Comparison of ENCODE assay signal across 8 cellular contexts in genomic region chr1:206469411-206469932, GRCh38. TPM values are rescaled to one million over a fixed set of nuclear protein-coding genes. Genes with fewer than 3 reads are reported as not detected.
A peak's percentile ranks its signal among the peaks of the same experiment; 100 is the strongest.
DNase-seq lines count a peak whose midpoint lies in the region; ATAC-seq and TF ChIP-seq lines count a peak whose summit lies in the region.

No MANE protein-coding gene starts in this region.

- H3K4me1 ChIP-seq in foreskin keratinocyte = peaks cover 12% of the 10 kb centered on the region
- H3K4me1 ChIP-seq in suprapubic skin = peaks cover 46% of the 10 kb centered on the region

- 45% methylated on average over 2 of the region's 2 CpGs for WGBS in suprapubic skin

- H3K4me3 ChIP-seq in suprapubic skin = peak overlapping the region; percentile 58

- TF ChIP-seq POLR2A in suprapubic skin (IDR thresholded peaks at IDR 0.05) = no peak

- no peaks in the 10 kb centered on the region for H3K27me3 Mint-ChIP-seq in activated CD8-positive, alpha-beta memory T cell treated with anti-CD3 and anti-CD28 coated beads, Interleukin-2, amount 10 ng/mL, durations not matched to agents 7 days and 5 days
- no peaks in the 10 kb centered on the region for H3K27me3 Mint-ChIP-seq in activated CD4-positive, alpha-beta T cell treated with anti-CD3 and anti-CD28 coated beads, Interleukin-2, amount 10 ng/mL, durations not matched to agents 7 days and 5 days

- peak overlapping the region; percentile 91 for H3K4me3 Mint-ChIP-seq in activated CD8-positive, alpha-beta memory T cell treated with anti-CD3 and anti-CD28 coated beads, Interleukin-2, amount 10 ng/mL, durations not matched to agents 7 days and 5 days
- peak overlapping the region; percentile 78 for H3K4me3 Mint-ChIP-seq in activated CD4-positive, alpha-beta T cell treated with anti-CD3 and anti-CD28 coated beads, Interleukin-2, amount 10 ng/mL, durations not matched to agents 7 days and 5 days

- peak; percentile 58 for DNase-seq in activated CD8-positive, alpha-beta memory T cell treated with anti-CD3 and anti-CD28 coated beads, Interleukin-2, amount 10 ng/mL, durations not matched to agents 7 days and 5 days
- DNase-seq in activated CD8-positive, alpha-beta memory T cell treated with anti-CD3 and anti-CD28 coated beads, Interleukin-2, amount 50 U/mL, for 48 hours = no peak
- DNase-seq in activated CD4-positive, alpha-beta T cell treated with anti-CD3 and anti-CD28 coated beads, Interleukin-2, amount 10 ng/mL, durations not matched to agents 7 days and 5 days = peak; percentile 55
- peak in 1 of 2 donors; percentile 49 for DNase-seq in foreskin keratinocyte
- no peak for DNase-seq in suprapubic skin (ENCODE audit: low spot score in 2 of 2)
- DNase-seq in NCI-H1436 treated with DMSO at 0.1 percent for 48 hours (lab: John Stamatoyannopoulos, UW) = no peak
- no peak for DNase-seq in Kasumi-1 (lab: John Stamatoyannopoulos, UW)

- no peak for TF ChIP-seq CTCF in foreskin keratinocyte (conservative IDR thresholded peaks at IDR 0.05)
- no peak for TF ChIP-seq CTCF in suprapubic skin (IDR thresholded peaks at IDR 0.05)

- H3K27me3 ChIP-seq in foreskin keratinocyte (no peaks in the 10 kb centered on the region), suprapubic skin (no peaks in the 10 kb centered on the region)

- no peaks in the 10 kb centered on the region for H3K9me3 Mint-ChIP-seq in activated CD8-positive, alpha-beta memory T cell treated with anti-CD3 and anti-CD28 coated beads, Interleukin-2, amount 10 ng/mL, durations not matched to agents 7 days and 5 days (ENCODE audit: low read depth)
- H3K9me3 Mint-ChIP-seq in activated CD4-positive, alpha-beta T cell treated with anti-CD3 and anti-CD28 coated beads, Interleukin-2, amount 10 ng/mL, durations not matched to agents 7 days and 5 days = no peaks in the 10 kb centered on the region

- TF ChIP-seq EP300 in suprapubic skin (IDR thresholded peaks at IDR 0.05) = no peak

- POLR2A ChIA-PET in activated CD4-positive, alpha-beta T cell treated with anti-CD3 and anti-CD28 coated beads, Interleukin-2, amount 10 ng/mL, durations not matched to agents 7 days and 5 days (lab: Charles Lee) = interaction anchor here (1.4 kb wide), 1 partner anchor 94 kb away, joined by 4 read pairs; no protein-coding TSS in a partner anchor

- H3K27ac ChIP-seq in foreskin keratinocyte (peak overlapping the region; percentile 64), suprapubic skin (peak overlapping the region; percentile 71)

- H3K36me3 ChIP-seq in suprapubic skin = peaks cover 6% of the 10 kb centered on the region

- H3K9me3 ChIP-seq in suprapubic skin = no peaks in the 10 kb centered on the region

- H3K27ac Mint-ChIP-seq in activated CD8-positive, alpha-beta memory T cell treated with anti-CD3 and anti-CD28 coated beads, Interleukin-2, amount 10 ng/mL, durations not matched to agents 7 days and 5 days = peak overlapping the region; percentile 92
- peak overlapping the region; percentile 72 for H3K27ac Mint-ChIP-seq in activated CD4-positive, alpha-beta T cell treated with anti-CD3 and anti-CD28 coated beads, Interleukin-2, amount 10 ng/mL, durations not matched to agents 7 days and 5 days

- CTCF ChIA-PET in activated CD8-positive, alpha-beta memory T cell treated with anti-CD3 and anti-CD28 coated beads, Interleukin-2, amount 10 ng/mL, durations not matched to agents 7 days and 5 days (lab: Charles Lee) = interaction anchor here (1.0 to 5.2 kb wide), 15 partner anchors 8 to 195 kb away, joined by 3 to 60 read pairs (median 12); partner anchors contain the start of genes EIF2D and RASSF5
- CTCF ChIA-PET in activated CD4-positive, alpha-beta T cell treated with anti-CD3 and anti-CD28 coated beads, Interleukin-2, amount 10 ng/mL, durations not matched to agents 7 days and 5 days (lab: Charles Lee) = interaction anchor here (0.6 to 3.3 kb wide), 15 partner anchors 8 to 687 kb away, joined by 3 to 29 read pairs (median 5); partner anchors contain the start of genes DYRK3 and RASSF5

- peaks cover 87% of the 10 kb centered on the region for H3K4me1 Mint-ChIP-seq in activated CD8-positive, alpha-beta memory T cell treated with anti-CD3 and anti-CD28 coated beads, Interleukin-2, amount 10 ng/mL, durations not matched to agents 7 days and 5 days
- H3K4me1 Mint-ChIP-seq in activated CD4-positive, alpha-beta T cell treated with anti-CD3 and anti-CD28 coated beads, Interleukin-2, amount 10 ng/mL, durations not matched to agents 7 days and 5 days = peaks cover 88% of the 10 kb centered on the region

- H3K36me3 Mint-ChIP-seq in activated CD8-positive, alpha-beta memory T cell treated with anti-CD3 and anti-CD28 coated beads, Interleukin-2, amount 10 ng/mL, durations not matched to agents 7 days and 5 days = peaks cover 19% of the 10 kb centered on the region
- peaks cover 30% of the 10 kb centered on the region for H3K36me3 Mint-ChIP-seq in activated CD4-positive, alpha-beta T cell treated with anti-CD3 and anti-CD28 coated beads, Interleukin-2, amount 10 ng/mL, durations not matched to agents 7 days and 5 days (ENCODE audit: low read depth)

- no peak for ATAC-seq in activated CD8-positive, alpha-beta memory T cell treated with anti-CD3 and anti-CD28 coated beads, Interleukin-2, amount 10 ng/mL, durations not matched to agents 7 days and 5 days
- peak; percentile 58 for ATAC-seq in foreskin keratinocyte
- ATAC-seq in GM19395 (IDR thresholded peaks at IDR 0.05; ENCODE audit: unreplicated experiment) = no peak

RNA-seq across cellular contexts. Expression of gene IKBKE, which starts 0.8 kb away (rescaled TPM):
- total RNA-seq in activated CD8-positive, alpha-beta memory T cell treated with anti-CD3 and anti-CD28 coated beads, Interleukin-2, amount 10 ng/mL, durations not matched to agents 7 days and 5 days = 10 to 100 TPM; 64.8 to 72.7 TPM
- total RNA-seq in activated CD4-positive, alpha-beta T cell treated with anti-CD3 and anti-CD28 coated beads, Interleukin-2, amount 10 ng/mL, durations not matched to agents 7 days and 5 days = 10 to 100 TPM; 72.6 to 85.1 TPM
- 14.2 and 15.1 TPM in 2 replicates for total RNA-seq in foreskin keratinocyte
- polyA plus RNA-seq in foreskin keratinocyte = 10.0 and 10.8 TPM in 2 replicates
- total RNA-seq in suprapubic skin = 10 to 100 TPM in 3 of 4 donors, 1 to 10 TPM in 1; 5.7 to 27.0 (median 17.4) TPM

RNA-seq across cellular contexts. Expression of gene RASSF5, which starts 37.9 kb away (rescaled TPM):
- 100 to 1,000 TPM; 184 to 216 TPM for total RNA-seq in activated CD8-positive, alpha-beta memory T cell treated with anti-CD3 and anti-CD28 coated beads, Interleukin-2, amount 10 ng/mL, durations not matched to agents 7 days and 5 days
- 100 to 1,000 TPM; 185 to 201 TPM for total RNA-seq in activated CD4-positive, alpha-beta T cell treated with anti-CD3 and anti-CD28 coated beads, Interleukin-2, amount 10 ng/mL, durations not matched to agents 7 days and 5 days
- total RNA-seq in foreskin keratinocyte = 2.4 and 2.8 TPM in 2 replicates
- polyA plus RNA-seq in foreskin keratinocyte = 1.4 and 1.8 TPM in 2 replicates
- 10 to 100 TPM; 34.8 to 74.5 (median 64.9) TPM for total RNA-seq in suprapubic skin

Comparison
In these comparisons a context has a peak if more than half of its experiments do, and no peak if none do; other contexts are left out.
1. DNase-seq: peak in activated CD8-positive, alpha-beta memory T cell treated with anti-CD3 and anti-CD28 coated beads, Interleukin-2, amount 10 ng/mL, durations not matched to agents 7 days and 5 days (single experiment) and activated CD4-positive, alpha-beta T cell treated with anti-CD3 and anti-CD28 coated beads, Interleukin-2, amount 10 ng/mL, durations not matched to agents 7 days and 5 days (single experiment); none in activated CD8-positive, alpha-beta memory T cell treated with anti-CD3 and anti-CD28 coated beads, Interleukin-2, amount 50 U/mL, for 48 hours (single experiment), suprapubic skin (0 of 2), NCI-H1436 treated with DMSO at 0.1 percent for 48 hours (single experiment) and Kasumi-1 (0 of 2).